17 cellular contexts compared by ENCODE assay signal in genomic region chr15:96457852-96458251, GRCh38.
A peak's percentile ranks its signal among the peaks of the same experiment; 100 is the strongest.
DNase-seq lines count a peak whose midpoint lies in the region; ATAC-seq, FAIRE-seq and TF ChIP-seq lines count a peak whose summit lies in the region.
"Had no signal": no experiment of that assay in that cellular context is flagged by ENCODE, and none has a peak within 500 bp of the region (broad histone marks: within the 10 kb centered on the region; RNA-seq: fewer than 3 reads in every experiment).

No MANE protein-coding gene starts in this region.

- no peak for ATAC-seq in HG03460 (IDR thresholded peaks at IDR 0.05; ENCODE audit: unreplicated experiment)
- ATAC-seq in HG03354 (IDR thresholded peaks at IDR 0.05; ENCODE audit: poor library complexity, severe bottlenecking, unreplicated experiment), result no peak
- no peak for ATAC-seq in HG02678 (IDR thresholded peaks at IDR 0.05; ENCODE audit: unreplicated experiment)
- ATAC-seq: Panc1 had no signal

- no peaks in the 10 kb centered on the region for H4K20me1 ChIP-seq in fibroblast of lung (ENCODE audit: control insufficient read depth, extremely low read depth, insufficient read depth, low read length)

- DNase-seq in NCI-H82 (lab: John Stamatoyannopoulos, UW) (peak; percentile 17), NCI-H82 treated with DMSO at 0.1 percent for 48 hours (lab: John Stamatoyannopoulos, UW; ENCODE audit: unreplicated experiment) (no peak), RCC 7860 (ENCODE audit: low spot score) (peak; percentile 7), fibroblast of lung (ENCODE audit: low read depth in 2 of 2) (peak in 1 of 2 donors; percentile 9), cerebellar nuclear complex (lab: John Stamatoyannopoulos, UW) (no peak)
- DNase-seq: CD4-positive, CD25-positive, alpha-beta regulatory T cell; NCI-H187; NCI-H446 treated with DMSO at 0.1 percent for 48 hours; SHP77; SK-N-SH; T-helper 1 cell had no signal

- H3K4me2 ChIP-seq in fibroblast of lung (ENCODE audit: extremely low read depth, insufficient read depth, low read length), result peak overlapping the region; percentile 35
- H3K4me2 ChIP-seq: SK-N-SH had no signal

- no peak overlapping the region for H3K27ac ChIP-seq in fibroblast of lung (ENCODE audit: insufficient read depth, low read length)
- H3K27ac ChIP-seq: 22Rv1 had no signal

- peak overlapping the region; percentile 33 for H2AFZ ChIP-seq in fibroblast of lung (ENCODE audit: low read length)

- H3K4me3 ChIP-seq in fibroblast of lung (replicated peaks in 1 of 4; ENCODE audit: control extremely low read depth in 1 of 4, insufficient read depth in 1 of 4, low read depth in 3 of 4, low read length in 4 of 4), result peak overlapping the region in 1 of 4 experiments; percentile 15

- no peaks in the 10 kb centered on the region for H3K9me3 ChIP-seq in fibroblast of lung (ENCODE audit: control insufficient read depth, insufficient read depth, low read depth, low read length)
- H3K9me3 ChIP-seq: SK-N-SH had no signal

- no peak overlapping the region for H3K9ac ChIP-seq in fibroblast of lung (ENCODE audit: insufficient read depth, low read length)
- H3K9ac ChIP-seq: SK-N-SH had no signal

- FAIRE-seq in RCC 7860 (lab: Jason Lieb, UNC), result no peak
- FAIRE-seq: G401.6 had no signal

- no peaks in the 10 kb centered on the region for H3K4me1 ChIP-seq in fibroblast of lung (ENCODE audit: control insufficient read depth, extremely low read depth, insufficient read depth, low read length)

- no peaks in the 10 kb centered on the region for H3K79me2 ChIP-seq in fibroblast of lung (ENCODE audit: control insufficient read depth, insufficient read depth, low read length)

- no peaks in the 10 kb centered on the region for H3K27me3 ChIP-seq in fibroblast of lung (ENCODE audit: control insufficient read depth, insufficient read depth, low read length)

- H3K36me3 ChIP-seq in fibroblast of lung (ENCODE audit: control insufficient read depth, insufficient read depth, low read length), result no peaks in the 10 kb centered on the region

- no peak for TF ChIP-seq CTCF in fibroblast of lung (conservative IDR thresholded peaks at IDR 0.05 in 1 of 2, IDR thresholded peaks at IDR 0.05 in 1 of 2; ENCODE audit: low read depth in 1 of 2, low read length in 2 of 2)

Comparison
In these comparisons a context has a peak if more than half of its experiments do, and no peak if none do; other contexts are left out.
1. DNase-seq: peak in NCI-H82 (single experiment) and RCC 7860 (single experiment); none in NCI-H82 treated with DMSO at 0.1 percent for 48 hours (single experiment) and cerebellar nuclear complex (0 of 2).